8 cellular contexts compared by ENCODE assay signal in the genomic region with DNA sequence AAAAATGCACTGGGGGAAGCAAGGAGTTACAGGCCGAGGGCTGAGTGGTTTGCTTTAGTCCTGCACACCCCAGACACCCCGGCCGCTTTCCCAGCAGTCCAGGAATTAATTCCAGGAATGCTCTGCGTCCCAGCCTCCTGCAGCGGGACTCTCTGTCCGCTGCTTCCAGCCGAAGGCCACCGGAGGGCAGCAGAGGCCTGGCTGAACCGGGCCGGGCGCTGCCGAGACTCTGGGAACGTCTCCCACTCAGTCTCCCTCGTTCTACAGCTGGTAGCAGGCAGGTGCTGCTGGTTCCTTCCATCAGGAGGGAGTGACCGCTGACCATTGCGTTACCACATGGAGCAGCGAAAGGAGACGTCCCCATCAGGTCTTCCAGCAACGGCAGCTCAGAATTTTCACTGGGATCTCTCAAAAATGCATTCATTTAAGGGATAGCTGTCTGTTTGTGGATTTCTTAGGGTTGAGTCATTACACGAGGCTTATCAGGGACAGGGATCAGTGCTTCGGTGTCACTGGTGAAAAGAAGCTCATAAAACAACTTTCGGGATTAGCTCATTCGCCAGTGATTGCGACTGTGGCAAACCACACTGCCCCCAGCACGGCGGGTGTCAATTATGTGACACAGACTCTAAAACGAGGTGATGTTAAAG. TPM values are rescaled to one million over a fixed set of nuclear protein-coding genes. Genes with fewer than 3 reads are reported as not detected.
DNase-seq lines count a peak whose midpoint lies in the region; ATAC-seq and TF ChIP-seq lines count a peak whose summit lies in the region.

No MANE protein-coding gene starts in this region.

- ATAC-seq in GM21576 (IDR thresholded peaks at IDR 0.05; ENCODE audit: unreplicated experiment) = peak; percentile 49

- BruUV-seq in Calu3 (replicated peaks; lab: Mats Ljungman, UMichigan) = no TSS peak

- H3K4me1 Mint-ChIP-seq in Calu3 (ENCODE audit: low read depth, unreplicated experiment) = peaks cover 17% of the 10 kb centered on the region
- H3K4me1 Mint-ChIP-seq in activated naive CD4-positive, alpha-beta T cell treated with anti-CD3 and anti-CD28 coated beads, Interleukin-2, amount 10 ng/mL, durations not matched to agents 7 days and 5 days = peaks cover 9% of the 10 kb centered on the region

- H3K36me3 Mint-ChIP-seq in Calu3 (ENCODE audit: insufficient read depth, unreplicated experiment) = peaks cover 8% of the 10 kb centered on the region
- no peaks in the 10 kb centered on the region for H3K36me3 Mint-ChIP-seq in activated naive CD4-positive, alpha-beta T cell treated with anti-CD3 and anti-CD28 coated beads, Interleukin-2, amount 10 ng/mL, durations not matched to agents 7 days and 5 days

- peak overlapping the region; percentile 68 for H3K4me3 Mint-ChIP-seq in Calu3 (ENCODE audit: low read depth, unreplicated experiment)
- H3K4me3 Mint-ChIP-seq in activated naive CD4-positive, alpha-beta T cell treated with anti-CD3 and anti-CD28 coated beads, Interleukin-2, amount 10 ng/mL, durations not matched to agents 7 days and 5 days = peak overlapping the region; percentile 20

- H3K27me3 Mint-ChIP-seq in Calu3 (ENCODE audit: unreplicated experiment) = peaks cover 24% of the 10 kb centered on the region
- H3K27me3 Mint-ChIP-seq in activated naive CD4-positive, alpha-beta T cell treated with anti-CD3 and anti-CD28 coated beads, Interleukin-2, amount 10 ng/mL, durations not matched to agents 7 days and 5 days = peaks cover 94% of the 10 kb centered on the region

- TF ChIP-seq CTCF in Calu3 (IDR thresholded peaks at IDR 0.05; ENCODE audit: unreplicated experiment) = peak; percentile 85
- peak; percentile 90 for TF ChIP-seq CTCF in parathyroid adenoma (IDR thresholded peaks at IDR 0.05)
- TF ChIP-seq CTCF in tibial artery (IDR thresholded peaks at IDR 0.05) = peak; percentile 92 to 95

- peak overlapping the region; percentile 87 for H2AFZ ChIP-seq in parathyroid adenoma

- H3K4me3 ChIP-seq in parathyroid adenoma (ENCODE audit: low read depth, low read length) = peak overlapping the region; percentile 11
- H3K4me3 ChIP-seq in tibial artery = peak overlapping the region; percentile 17 to 33

- DNase-seq in Calu3 = peak; percentile 87
- DNase-seq in Kasumi-1 (lab: John Stamatoyannopoulos, UW) = peak; percentile 56 to 59
- peak; percentile 6 for DNase-seq in SIG-M5 (lab: John Stamatoyannopoulos, UW)
- peak; percentile 77 for DNase-seq in activated naive CD4-positive, alpha-beta T cell treated with anti-CD3 and anti-CD28 coated beads, Interleukin-2, amount 10 ng/mL, durations not matched to agents 7 days and 5 days
- DNase-seq in glomerular endothelial cell (ENCODE audit: extremely low read depth, low read depth, low spot score) = peak; percentile 61
- peak; percentile 79 to 89 for DNase-seq in tibial artery

- peaks cover 7% of the 10 kb centered on the region for H3K4me1 ChIP-seq in parathyroid adenoma
- peaks cover 0 to 22% (median 4%) of the 10 kb centered on the region in 4 donors for H3K4me1 ChIP-seq in tibial artery

- no peaks in the 10 kb centered on the region for H3K79me2 ChIP-seq in parathyroid adenoma

- peak overlapping the region; percentile 74 for H3K4me2 ChIP-seq in parathyroid adenoma (ENCODE audit: low read length)

- intact Hi-C loops in Calu3 (cut with micrococcal nuclease; ENCODE audit: unreplicated experiment) = loop anchor here (5.0 kb wide), 1 partner anchor 580 kb away; no protein-coding TSS in a partner anchor
- intact Hi-C loops in tibial artery (cut with DNase I; ENCODE audit: low total_unique reads) = loop anchor here (5.0 kb wide), 1 partner anchor 1575 kb away; no protein-coding TSS in a partner anchor

- peak overlapping the region; percentile 49 for H3K27ac Mint-ChIP-seq in Calu3 (ENCODE audit: unreplicated experiment)
- peak overlapping the region; percentile 75 for H3K27ac Mint-ChIP-seq in activated naive CD4-positive, alpha-beta T cell treated with anti-CD3 and anti-CD28 coated beads, Interleukin-2, amount 10 ng/mL, durations not matched to agents 7 days and 5 days

- no peak overlapping the region for H3K27ac ChIP-seq in parathyroid adenoma
- peak overlapping the region in 1 of 2 donors; percentile 20 for H3K27ac ChIP-seq in tibial artery

- H3K9me3 ChIP-seq in parathyroid adenoma (ENCODE audit: control insufficient read depth, low read length) (no peaks in the 10 kb centered on the region), tibial artery (no peaks in the 10 kb centered on the region)

- H3K36me3 ChIP-seq in parathyroid adenoma (ENCODE audit: control insufficient read depth, insufficient read depth, low read length) (no peaks in the 10 kb centered on the region), tibial artery (no peaks in the 10 kb centered on the region)

- H3K27me3 ChIP-seq in parathyroid adenoma (ENCODE audit: control insufficient read depth, insufficient read depth, low read length) = no peaks in the 10 kb centered on the region
- no peaks in the 10 kb centered on the region for H3K27me3 ChIP-seq in tibial artery

- no peaks in the 10 kb centered on the region for H3K9me3 Mint-ChIP-seq in Calu3 (ENCODE audit: low read depth, unreplicated experiment)
- no peaks in the 10 kb centered on the region for H3K9me3 Mint-ChIP-seq in activated naive CD4-positive, alpha-beta T cell treated with anti-CD3 and anti-CD28 coated beads, Interleukin-2, amount 10 ng/mL, durations not matched to agents 7 days and 5 days

- CTCF ChIA-PET in Calu3 (lab: Charles Lee) = interaction anchor here (0.6 to 1.4 kb wide), 10 partner anchors 43 to 1618 kb away, joined by 3 to 9 read pairs (median 4); no protein-coding TSS in a partner anchor
- CTCF ChIA-PET in activated naive CD4-positive, alpha-beta T cell treated with anti-CD3 and anti-CD28 coated beads, Interleukin-2, amount 10 ng/mL, durations not matched to agents 7 days and 5 days (lab: Charles Lee) = interaction anchor here (0.6 to 1.8 kb wide), 8 partner anchors 9 to 1569 kb away, joined by 3 to 11 read pairs (median 3); no protein-coding TSS in a partner anchor

- H3K9ac ChIP-seq in parathyroid adenoma = no peak overlapping the region

RNA-seq across cellular contexts. Expression of a gene that starts 24.9 kb away (rescaled TPM):
- total RNA-seq in Calu3 (2022) (65.8 and 70.4 TPM in 2 replicates), glomerular endothelial cell (86.2 and 110 TPM in 2 replicates)

Comparison
In these comparisons a context has a peak if more than half of its experiments do, and no peak if none do; other contexts are left out.
1. DNase-seq: peak in every context shown above with its lines; median percentile 87 in Calu3; 84 in tibial artery; 77 in activated naive CD4-positive, alpha-beta T cell treated with anti-CD3 and anti-CD28 coated beads, Interleukin-2, amount 10 ng/mL, durations not matched to agents 7 days and 5 days; 61 in glomerular endothelial cell; 58 in Kasumi-1; 6 in SIG-M5.